ENCODE assay signal across 8 cellular contexts in the genomic region with DNA sequence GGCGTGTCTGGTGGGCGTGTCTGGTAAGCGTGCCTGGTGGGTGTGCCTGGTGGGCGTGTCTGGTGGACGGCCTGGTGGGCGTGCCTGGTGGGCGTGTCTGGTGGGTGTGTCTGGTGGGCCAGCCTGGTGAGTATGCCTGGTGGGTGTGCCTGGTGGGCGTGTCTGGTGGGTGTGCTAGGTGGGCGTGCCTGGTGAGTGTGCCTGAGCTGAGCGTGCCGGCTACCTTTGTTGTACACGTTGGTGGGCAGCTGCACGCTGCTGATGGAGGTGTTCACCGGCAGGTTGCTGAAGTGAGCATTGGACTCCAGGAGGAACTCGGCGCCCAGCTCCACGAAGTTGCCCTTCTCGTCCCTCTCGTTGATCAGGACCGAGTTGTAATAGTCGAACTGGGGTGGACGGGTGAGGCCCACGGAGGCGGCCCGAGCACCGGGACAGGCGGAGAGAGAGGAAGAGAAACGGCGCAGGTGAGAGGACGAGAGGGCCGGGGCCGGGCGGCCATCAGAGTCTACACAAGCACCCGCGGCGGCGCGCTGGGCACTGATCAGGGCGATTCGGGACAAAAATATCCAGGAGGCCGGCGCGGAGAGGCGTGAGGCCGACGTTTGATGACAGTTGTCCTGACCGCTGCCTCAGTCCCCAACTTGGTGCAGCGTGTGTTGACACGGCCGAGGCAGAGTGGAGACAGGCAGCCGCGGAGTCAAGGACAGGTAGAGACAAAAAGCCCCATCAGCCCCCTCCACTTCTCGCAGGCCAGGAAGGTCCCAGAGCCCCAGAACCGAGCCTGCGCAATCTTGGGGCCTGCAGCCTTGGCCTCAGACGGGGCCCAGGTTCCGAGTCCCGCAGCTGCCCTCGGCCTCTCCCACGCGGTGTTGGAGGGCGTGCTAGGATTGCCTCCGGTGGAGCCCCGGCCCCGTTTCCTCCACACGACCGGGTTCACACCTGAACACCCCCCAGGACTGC. TPM values are rescaled to one million over a fixed set of nuclear protein-coding genes. Genes with fewer than 3 reads are reported as not detected.
DNase-seq lines count a peak whose midpoint lies in the region; ATAC-seq, FAIRE-seq and TF ChIP-seq lines count a peak whose summit lies in the region.

No MANE protein-coding gene starts in this region.

- H3K27ac Mint-ChIP-seq in activated CD4-positive, alpha-beta T cell treated with anti-CD3 and anti-CD28 coated beads for 36 hours = no peak overlapping the region

- CTCF ChIA-PET in activated CD4-positive, alpha-beta T cell treated with anti-CD3 and anti-CD28 coated beads for 36 hours (lab: Charles Lee) = interaction anchor here (0.6 kb wide), 1 partner anchor 733 kb away, joined by 3 read pairs; no protein-coding TSS in a partner anchor

- H3K36me3 ChIP-seq in DOHH2 (ENCODE audit: control insufficient read depth, low read length) (no peaks in the 10 kb centered on the region), small intestine (ENCODE audit: control insufficient read depth in 2 of 2, insufficient read depth in 2 of 2, low read length in 2 of 2) (no peaks in the 10 kb centered on the region)

- no peaks in the 10 kb centered on the region for H3F3A ChIP-seq in DOHH2 (ENCODE audit: control insufficient read depth, insufficient read depth)

- peaks cover 15% of the 10 kb centered on the region for H3K27me3 Mint-ChIP-seq in activated CD4-positive, alpha-beta T cell treated with anti-CD3 and anti-CD28 coated beads for 36 hours

- POLR2A ChIA-PET in activated CD4-positive, alpha-beta T cell treated with anti-CD3 and anti-CD28 coated beads for 36 hours (lab: Charles Lee) = no interaction called here

- 18 to 26% (median 23%) methylated on average over 66 to 67 of the region's 67 CpGs for WGBS in small intestine, 3 donors

- peaks cover 18% of the 10 kb centered on the region for H3K9me3 Mint-ChIP-seq in activated CD4-positive, alpha-beta T cell treated with anti-CD3 and anti-CD28 coated beads for 36 hours (ENCODE audit: low read depth)

- no peaks in the 10 kb centered on the region for H3K79me2 ChIP-seq in DOHH2 (ENCODE audit: control insufficient read depth, low read length)

- no peak for ATAC-seq in activated CD4-positive, alpha-beta T cell treated with anti-CD3 and anti-CD28 coated beads for 36 hours
- ATAC-seq in esophagus mucosa (peak; percentile 55), HG03378 (IDR thresholded peaks at IDR 0.05; ENCODE audit: unreplicated experiment) (no peak), HG03354 (IDR thresholded peaks at IDR 0.05; ENCODE audit: poor library complexity, severe bottlenecking, unreplicated experiment) (no peak)

- H3K4me1 ChIP-seq in DOHH2 (ENCODE audit: control insufficient read depth, low read length) (no peaks in the 10 kb centered on the region), small intestine (ENCODE audit: control insufficient read depth in 2 of 2, insufficient read depth in 1 of 2, low read depth in 1 of 2, low read length in 1 of 2) (no peaks in the 10 kb centered on the region)

- H3K4me3 Mint-ChIP-seq in activated CD4-positive, alpha-beta T cell treated with anti-CD3 and anti-CD28 coated beads for 36 hours = no peak overlapping the region

- H3K4me1 Mint-ChIP-seq in activated CD4-positive, alpha-beta T cell treated with anti-CD3 and anti-CD28 coated beads for 36 hours = peaks cover 4% of the 10 kb centered on the region

- H3K36me3 Mint-ChIP-seq in activated CD4-positive, alpha-beta T cell treated with anti-CD3 and anti-CD28 coated beads for 36 hours (ENCODE audit: low read depth) = peaks cover 3% of the 10 kb centered on the region

- peaks cover 21% of the 10 kb centered on the region for H3K9me3 ChIP-seq in DOHH2 (ENCODE audit: control insufficient read depth, insufficient read depth, low read length)
- H3K9me3 ChIP-seq in small intestine (ENCODE audit: control insufficient read depth, low read depth) = peaks cover 1% of the 10 kb centered on the region

- FAIRE-seq in small intestine (lab: Jason Lieb, UNC) = no peak

- peak; percentile 30 for DNase-seq in activated CD4-positive, alpha-beta T cell treated with anti-CD3 and anti-CD28 coated beads for 36 hours
- DNase-seq in small intestine (peak; percentile 12), NCI-H2196 (lab: John Stamatoyannopoulos, UW; ENCODE audit: unreplicated experiment) (no peak), NCI-H524 treated with DMSO at 0.1 percent for 48 hours (lab: John Stamatoyannopoulos, UW) (no peak)

- peak overlapping the region; percentile 2; the same call in 1 of the 2 replicates for H3K4me2 ChIP-seq in DOHH2 (ENCODE audit: low read length)

- intact Hi-C loops in activated CD4-positive, alpha-beta T cell treated with anti-CD3 and anti-CD28 coated beads for 36 hours (cut with DNase I, micrococcal nuclease) = no loop called here

- H3K27me3 ChIP-seq in DOHH2 (ENCODE audit: control insufficient read depth, low read length) (peaks cover 10% of the 10 kb centered on the region), small intestine (ENCODE audit: control insufficient read depth in 2 of 2, insufficient read depth in 2 of 2, low read length in 2 of 2) (peaks cover 0 to 2% of the 10 kb centered on the region in 2 donors)

- H3K9me2 ChIP-seq in DOHH2 (replicated peaks; ENCODE audit: control insufficient read depth, low read length) = no peaks in the 10 kb centered on the region

- H4K20me1 ChIP-seq in DOHH2 (ENCODE audit: control insufficient read depth, insufficient read depth, low read depth, low read length) = no peaks in the 10 kb centered on the region

- H3K27ac ChIP-seq in DOHH2 (ENCODE audit: low read depth, low read length) = no peak overlapping the region
- H3K27ac ChIP-seq in small intestine (ENCODE audit: low read depth in 1 of 2, low read length in 1 of 2) = no peak overlapping the region

- no peak overlapping the region for H3K4me3 ChIP-seq in DOHH2 (ENCODE audit: low read length)
- peak overlapping the region in 1 of 2 donors; percentile 19 for H3K4me3 ChIP-seq in small intestine (ENCODE audit: low read depth in 1 of 2, low read length in 2 of 2)

- no peak for TF ChIP-seq CTCF in DOHH2 (IDR thresholded peaks at IDR 0.05; ENCODE audit: low read depth, low read length, poor library complexity, severe bottlenecking)

RNA-seq across cellular contexts. Expression of a gene that starts 10.5 kb away (rescaled TPM):
- 1 to 10 TPM; 5.5 to 7.2 TPM for total RNA-seq in activated CD4-positive, alpha-beta T cell treated with anti-CD3 and anti-CD28 coated beads for 36 hours
- 1.1 TPM for total RNA-seq in esophagus mucosa
- 10 to 100 TPM in 2 of 3 donors, 1 to 10 TPM in 1; 5.5 to 10.8 (median 10.7) TPM for polyA plus RNA-seq in small intestine

Comparison
In these comparisons a context has a peak if more than half of its experiments do, and no peak if none do; other contexts are left out.
1. DNase-seq: peak in activated CD4-positive, alpha-beta T cell treated with anti-CD3 and anti-CD28 coated beads for 36 hours (single experiment) and small intestine (single experiment); none in NCI-H2196 (single experiment) and NCI-H524 treated with DMSO at 0.1 percent for 48 hours (single experiment).